Comparison of ENCODE assay signal across 9 cellular contexts in the genomic region with DNA sequence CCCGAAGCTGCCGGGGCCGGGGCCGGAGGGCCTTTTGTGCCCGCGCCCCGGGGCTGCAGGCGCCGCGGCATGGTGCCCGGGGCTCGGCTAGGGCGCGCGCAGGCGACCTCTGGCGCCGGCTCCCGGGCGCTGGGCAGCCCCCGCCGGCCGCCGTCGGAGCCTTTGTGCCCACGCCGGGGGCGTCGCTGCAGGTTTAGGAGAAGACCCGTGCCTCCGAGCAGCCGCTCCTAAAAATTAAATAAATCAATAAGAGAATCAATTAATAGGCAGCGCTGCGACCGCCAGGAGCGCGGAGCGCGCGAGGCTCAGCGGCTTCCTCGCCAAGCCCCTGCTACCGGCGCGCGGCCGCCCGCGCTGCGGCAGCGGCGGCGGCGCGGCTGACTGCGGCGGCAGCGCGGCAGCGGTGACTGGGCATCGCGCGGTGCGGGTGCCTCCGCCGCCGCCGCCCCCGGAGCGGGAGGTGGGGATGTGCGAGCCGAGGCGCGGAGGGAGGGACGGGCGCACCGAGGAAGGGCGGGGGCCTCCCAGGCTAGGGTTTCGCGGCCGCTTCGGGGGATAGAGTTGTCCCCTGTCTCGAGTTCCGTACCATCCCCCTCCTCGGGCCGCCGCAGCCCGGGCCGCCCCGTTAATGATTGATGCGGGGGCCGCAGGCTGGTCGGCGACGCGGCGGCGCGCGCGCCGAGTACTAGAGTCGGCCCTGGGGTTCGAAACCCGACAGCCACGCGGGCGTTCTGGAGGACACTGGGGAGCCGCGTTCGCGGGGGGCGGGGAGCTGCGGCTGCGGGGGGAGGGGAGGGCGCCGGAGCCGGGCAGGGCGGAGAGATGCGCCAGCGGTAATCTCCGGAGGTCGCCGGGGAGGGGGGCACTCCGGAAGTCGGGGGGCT. TPM values are rescaled to one million over a fixed set of nuclear protein-coding genes. Genes with fewer than 3 reads are reported as not detected.
DNase-seq lines count a peak whose midpoint lies in the region; ATAC-seq, FAIRE-seq and TF ChIP-seq lines count a peak whose summit lies in the region.
"Had no signal": no experiment of that assay in that cellular context is flagged by ENCODE, and none has a peak within 500 bp of the region (broad histone marks: within the 10 kb centered on the region; RNA-seq: fewer than 3 reads in every experiment).

A gene with protein sequence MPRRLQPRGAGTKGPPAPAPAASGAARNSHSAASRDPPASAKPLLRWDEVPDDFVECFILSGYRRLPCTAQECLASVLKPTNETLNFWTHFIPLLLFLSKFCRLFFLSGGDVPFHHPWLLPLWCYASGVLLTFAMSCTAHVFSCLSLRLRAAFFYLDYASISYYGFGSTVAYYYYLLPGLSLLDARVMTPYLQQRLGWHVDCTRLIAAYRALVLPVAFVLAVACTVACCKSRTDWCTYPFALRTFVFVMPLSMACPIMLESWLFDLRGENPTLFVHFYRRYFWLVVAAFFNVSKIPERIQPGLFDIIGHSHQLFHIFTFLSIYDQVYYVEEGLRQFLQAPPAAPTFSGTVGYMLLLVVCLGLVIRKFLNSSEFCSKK (minus strand): TSS at position 409 of the 884 bp plus-strand sequence. CDS start 338 bp downstream, at position 71.

- BruUV-seq in A673 (replicated peaks; lab: Mats Ljungman, UMichigan) = no TSS peak

- peaks cover 10% of the 10 kb centered on the region for H3K4me1 Mint-ChIP-seq in astrocyte (ENCODE audit: low read depth, unreplicated experiment)

- H3K9me3 ChIP-seq in A673 (ENCODE audit: low read depth, low read length, poor library complexity, severe bottlenecking) (no peaks in the 10 kb centered on the region), astrocyte (ENCODE audit: insufficient read depth, low read depth, low read length) (peaks cover 7% of the 10 kb centered on the region), spleen (no peaks in the 10 kb centered on the region)

- H3K27ac ChIP-seq in A673 (ENCODE audit: low read depth, low read length, poor library complexity, severe bottlenecking) (no peak within 1 kb of the TSS), astrocyte (ENCODE audit: low read depth, low read length) (no peak within 1 kb of the TSS), spleen (no peak within 1 kb of the TSS)

- POLR2A ChIA-PET in A673 (lab: Charles Lee; ENCODE audit: low non-redundant PET) = no interaction called here

- peak within 1 kb of the TSS; percentile 60 for H3K9ac ChIP-seq in astrocyte (ENCODE audit: low read length)

- no peaks in the 10 kb centered on the region for H3K79me2 ChIP-seq in astrocyte (ENCODE audit: insufficient read depth, low read length)

- no peak for ATAC-seq in GM18867 (IDR thresholded peaks at IDR 0.05; ENCODE audit: unreplicated experiment)

- H2AFZ ChIP-seq in astrocyte (ENCODE audit: low read depth, low read length) = peak within 1 kb of the TSS; percentile 94

- FAIRE-seq in astrocyte (lab: Jason Lieb, UNC) = no peak

- WGBS in spleen, 5 donors = 0 to 2% (median 0%) methylated on average over 30 to 126 of the region's 126 CpGs

- TF ChIP-seq CTCF in A673 (conservative IDR thresholded peaks at IDR 0.05; ENCODE audit: low read depth, low read length) (no peak), GM12864 (IDR thresholded peaks at IDR 0.05; ENCODE audit: low read depth, low read length, missing control alignments) (no peak), astrocyte (IDR thresholded peaks at IDR 0.05; ENCODE audit: insufficient read depth, low read depth, low read length) (no peak), spleen (IDR thresholded peaks at IDR 0.05 in 8 of 11, conservative IDR thresholded peaks at IDR 0.05 in 3 of 11) (no peak)

- H3K27me3 ChIP-seq in A673 (replicated peaks; ENCODE audit: insufficient read depth, low read depth, low read length, poor library complexity) (peaks cover 63% of the 10 kb centered on the region), astrocyte (ENCODE audit: insufficient read depth, low read length) (peaks cover 10% of the 10 kb centered on the region), spleen (replicated peaks in 1 of 7) (peaks cover 0 to 74% (median 37%) of the 10 kb centered on the region in 7 donors)

- peak within 1 kb of the TSS; percentile 80 for H3K27ac Mint-ChIP-seq in astrocyte (ENCODE audit: unreplicated experiment)

- H3K36me3 Mint-ChIP-seq in astrocyte (ENCODE audit: low read depth, unreplicated experiment) = peaks cover 2% of the 10 kb centered on the region

- H3K4me2 ChIP-seq in astrocyte (ENCODE audit: low read length) = peak within 1 kb of the TSS; percentile 95

- peaks cover 3% of the 10 kb centered on the region for H3K9me3 Mint-ChIP-seq in astrocyte (ENCODE audit: unreplicated experiment)

- H4K20me1 ChIP-seq in astrocyte (ENCODE audit: insufficient read depth, low read length) = no peaks in the 10 kb centered on the region

- H3K4me3 Mint-ChIP-seq in astrocyte (ENCODE audit: unreplicated experiment) = peak within 1 kb of the TSS; percentile 87

- peak; percentile 31 for DNase-seq in A673 (ENCODE audit: low spot score)
- no peak for DNase-seq in GM12864 (ENCODE audit: low read depth)
- DNase-seq in LoVo (ENCODE audit: low spot score) = peak; percentile 30
- peak; percentile 14 for DNase-seq in astrocyte (ENCODE audit: low read depth)
- DNase-seq in spleen = peak; percentile 71
- no peak for DNase-seq in DMS79 treated with DMSO at 0.1 percent for 48 hours (lab: John Stamatoyannopoulos, UW)

- CTCF ChIA-PET in A673 (lab: Charles Lee) = interaction anchor here (0.9 kb wide), 1 partner anchor 135 kb away, joined by 4 read pairs; no protein-coding TSS in a partner anchor

- intact Hi-C loops in A673 (cut with micrococcal nuclease; ENCODE audit: unreplicated experiment) = no loop called here
- intact Hi-C loops in spleen (cut with DNase I; ENCODE audit: low total_unique reads) = no loop called here

- H3K4me3 ChIP-seq in A673 (ENCODE audit: low read depth, low read length, poor library complexity, severe bottlenecking) (peak within 1 kb of the TSS; percentile 60), GM12864 (ENCODE audit: low read depth, low read length) (peak within 1 kb of the TSS; percentile 35), astrocyte (ENCODE audit: insufficient read depth, low read depth, low read length) (peak within 1 kb of the TSS; percentile 60), iPS-11a (ENCODE audit: low read depth, low read length) (peak within 1 kb of the TSS; percentile 86), spleen (peak within 1 kb of the TSS; percentile 38 to 80 (median 58))

- H3K36me3 ChIP-seq in A673 (ENCODE audit: insufficient read depth, low read length, poor library complexity, severe bottlenecking) (no peaks in the 10 kb centered on the region), astrocyte (ENCODE audit: insufficient read depth, low read length) (no peaks in the 10 kb centered on the region), spleen (no peaks in the 10 kb centered on the region)

- H3K4me1 ChIP-seq in A673 (ENCODE audit: insufficient read depth, low read length, poor library complexity, severe bottlenecking) (peaks cover 3% of the 10 kb centered on the region), astrocyte (ENCODE audit: insufficient read depth, low read length) (peaks cover 9% of the 10 kb centered on the region), spleen (peaks cover 0 to 18% (median 8%) of the 10 kb centered on the region in 6 donors)

- no peak for TF ChIP-seq POLR2A in spleen (IDR thresholded peaks at IDR 0.05)

- H3K27me3 Mint-ChIP-seq in astrocyte (ENCODE audit: low read depth, unreplicated experiment) = peaks cover 23% of the 10 kb centered on the region

RNA-seq across cellular contexts. Expression of the gene that starts here (rescaled TPM):
- total RNA-seq in A673 (2021) (0.19 and 0.28 TPM in 2 replicates), astrocyte (0.22 and 0.23 TPM in 2 replicates), spleen (under 1 TPM in 3 of 7 donors, not detected in 4; 0.33 to 0.64 (median 0.51) TPM)
- polyA plus RNA-seq in spleen = under 1 TPM in 1 of 3 donors, not detected in 2; 0.04 TPM
- total RNA-seq: glomerular endothelial cell had no signal

Comparison
In these comparisons a context has a peak if more than half of its experiments do, and no peak if none do; other contexts are left out.
1. Peak in DNase-seq and H3K4me3 ChIP-seq in A673; RNA of the gene not detected or under 1 TPM.
2. Peak in DNase-seq, H3K4me3 ChIP-seq, H3K9ac ChIP-seq and H3K4me2 ChIP-seq in astrocyte; RNA of the gene not detected or under 1 TPM.
3. Peak in DNase-seq and H3K4me3 ChIP-seq in spleen; RNA of the gene not detected or under 1 TPM.
4. H3K4me3 ChIP-seq: peak in every context shown above with its lines; median percentile 86 in iPS-11a; 60 in A673; 60 in astrocyte; 58 in spleen; 35 in GM12864.